In the genomic region with DNA sequence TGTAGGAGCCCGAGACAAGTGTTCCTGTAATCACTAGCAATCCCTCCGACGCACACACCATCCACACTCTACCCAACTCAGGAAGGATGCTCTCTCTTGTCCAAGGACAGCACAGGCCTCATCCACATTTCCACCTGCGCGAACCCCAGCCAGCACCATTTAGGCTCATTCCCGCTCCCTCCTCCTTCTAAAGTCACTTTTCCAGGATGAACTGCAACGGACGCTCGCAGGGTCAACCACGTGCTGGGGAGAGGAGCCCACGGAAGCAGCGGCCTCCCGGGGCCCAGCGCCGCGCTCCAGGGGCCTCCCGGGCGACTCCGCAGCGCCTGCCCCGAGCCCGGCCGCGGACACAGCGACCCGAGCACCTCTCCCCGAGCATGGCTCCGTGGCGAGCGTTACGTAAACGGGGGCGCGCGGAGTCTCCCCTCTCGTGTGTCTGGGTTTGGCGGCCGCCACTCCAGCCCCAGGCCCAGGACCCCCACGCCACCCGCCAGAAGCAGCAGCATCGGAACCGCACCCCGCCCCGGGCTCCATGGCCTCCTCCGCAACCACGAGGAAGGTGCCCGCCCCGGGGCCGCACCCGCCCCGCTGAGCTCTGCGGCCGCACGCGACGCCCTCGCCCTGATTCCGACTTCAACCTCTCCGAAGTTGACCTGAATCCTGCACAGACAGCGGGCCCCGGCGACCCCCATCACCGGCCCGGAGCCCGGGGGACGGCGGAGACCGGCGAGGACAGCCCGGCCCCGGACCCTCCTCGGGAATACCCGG, we compare ENCODE assay signal across 8 cellular contexts. TPM values are rescaled to one million over a fixed set of nuclear protein-coding genes. Genes with fewer than 3 reads are reported as not detected.
DNase-seq lines count a peak whose midpoint lies in the region; ATAC-seq and TF ChIP-seq lines count a peak whose summit lies in the region.

No MANE protein-coding gene starts in this region.

- intact Hi-C loops in left lung (cut with DNase I) = no loop called here

- H3K27ac ChIP-seq in HUES64 (ENCODE audit: low read depth, low read length) = peak overlapping the region; percentile 89
- peak overlapping the region; percentile 97 to 98 for H3K27ac ChIP-seq in left lung

- H3K4me1 ChIP-seq in HUES64 (ENCODE audit: insufficient read depth, low read length) = peaks cover 10% of the 10 kb centered on the region; the same call in 1 of the 2 replicates
- peaks cover 14 to 32% of the 10 kb centered on the region in 2 donors for H3K4me1 ChIP-seq in left lung

- peak; percentile 8 for ATAC-seq in GM21381 (IDR thresholded peaks at IDR 0.05; ENCODE audit: unreplicated experiment)
- ATAC-seq in left lung = peak; percentile 20

- H3K27ac Mint-ChIP-seq in chondrocyte (ENCODE audit: unreplicated experiment) = peak overlapping the region; percentile 95

- peaks cover 35% of the 10 kb centered on the region for H3K4me1 Mint-ChIP-seq in chondrocyte (ENCODE audit: low read depth)

- H3K36me3 Mint-ChIP-seq in chondrocyte (ENCODE audit: low read depth) = peaks cover 17% of the 10 kb centered on the region

- WGBS in HUES64 = under 1% methylated on average over 73 of the region's 73 CpGs

- peak overlapping the region; percentile 92 for H3K9ac ChIP-seq in HUES64 (ENCODE audit: low read depth, low read length)

- TF ChIP-seq CTCF in chondrocyte (IDR thresholded peaks at IDR 0.05) = no peak
- TF ChIP-seq CTCF in left lung (IDR thresholded peaks at IDR 0.05) = no peak

- H3K4me3 ChIP-seq in HUES64 (ENCODE audit: low read length) (peak overlapping the region; percentile 78), left lung (peak overlapping the region; percentile 77 to 94)

- no peaks in the 10 kb centered on the region for H3K9me3 ChIP-seq in HUES64 (ENCODE audit: insufficient read depth, low read depth, low read length)
- no peaks in the 10 kb centered on the region for H3K9me3 ChIP-seq in left lung

- in situ Hi-C loops in Caki2 (cut with HindIII; ENCODE audit: low pct_unique_long_range_greater_than_20kb, low sequenced_read_pairs) = loop anchor here (25.0 kb wide), 1 partner anchor 253 kb away; the partner anchor contains the start of gene DNAH17

- H3K36me3 ChIP-seq in HUES64 (ENCODE audit: insufficient read depth, low read length) = peaks cover 31% of the 10 kb centered on the region
- peaks cover 0 to 35% of the 10 kb centered on the region in 2 donors for H3K36me3 ChIP-seq in left lung

- H3K4me3 Mint-ChIP-seq in chondrocyte (ENCODE audit: unreplicated experiment) = peak overlapping the region; percentile 86

- no peaks in the 10 kb centered on the region for H3K27me3 Mint-ChIP-seq in chondrocyte (ENCODE audit: low read depth)

- peak; percentile 45 for DNase-seq in Caki2 (ENCODE audit: low read depth)
- DNase-seq in activated CD4-positive, CD25-positive, alpha-beta regulatory T cell (lab: John Stamatoyannopoulos, UW) = peak in 3 of 4 experiments; percentile 27 to 55 (median 41)
- DNase-seq in chondrocyte (ENCODE audit: low spot score) = peak; percentile 81
- peak in 1 of 2 donors; percentile 46 for DNase-seq in left lung
- peak; percentile 17 for DNase-seq in stimulated activated CD8-positive, alpha-beta memory T cell treated with anti-CD3 and anti-CD28 coated beads, Interleukin-12 subunit alpha, Interleukin-12 subunit beta, amount 100 ng/mL, for 1 hour (ENCODE audit: low read depth)
- DNase-seq in DMS153 (lab: John Stamatoyannopoulos, UW) = no peak

- no peaks in the 10 kb centered on the region for H3K9me3 Mint-ChIP-seq in chondrocyte (ENCODE audit: low read depth)

- H3K27me3 ChIP-seq in HUES64 (ENCODE audit: insufficient read depth, low read length) (no peaks in the 10 kb centered on the region), left lung (no peaks in the 10 kb centered on the region)

RNA-seq across cellular contexts. Expression of gene USP36, which starts 0.7 kb away (rescaled TPM):
- total RNA-seq in Caki2 (2014; rRNA removed; shearing (Covaris generic); ENCODE audit: low replicate concordance) = 28.8 and 32.9 TPM in 2 replicates
- 34.8 TPM for polyA plus RNA-seq in HUES64 (2013, experiment 1 of 2)
- 28.7 TPM for polyA plus RNA-seq in HUES64 (2013, experiment 2 of 2)
- 45.1 to 51.2 TPM (median 49.6 TPM) in 3 replicates for total RNA-seq in chondrocyte
- total RNA-seq in left lung = 10 to 100 TPM; 29.2 to 44.2 TPM

RNA-seq across cellular contexts. Expression of gene CYTH1, which starts 57.9 kb away (rescaled TPM):
- total RNA-seq in Caki2 (2014; rRNA removed; shearing (Covaris generic); ENCODE audit: low replicate concordance) = 52.6 and 58.0 TPM in 2 replicates
- polyA plus RNA-seq in HUES64 (2013, experiment 1 of 2) = 8.5 TPM
- polyA plus RNA-seq in HUES64 (2013, experiment 2 of 2) = 10.0 TPM
- total RNA-seq in chondrocyte (79.2 to 155 TPM (median 80.8 TPM) in 3 replicates), left lung (10 to 100 TPM; 65.1 to 96.1 TPM)
